ENCODE assay signal across 1 cellular context in the genomic region with DNA sequence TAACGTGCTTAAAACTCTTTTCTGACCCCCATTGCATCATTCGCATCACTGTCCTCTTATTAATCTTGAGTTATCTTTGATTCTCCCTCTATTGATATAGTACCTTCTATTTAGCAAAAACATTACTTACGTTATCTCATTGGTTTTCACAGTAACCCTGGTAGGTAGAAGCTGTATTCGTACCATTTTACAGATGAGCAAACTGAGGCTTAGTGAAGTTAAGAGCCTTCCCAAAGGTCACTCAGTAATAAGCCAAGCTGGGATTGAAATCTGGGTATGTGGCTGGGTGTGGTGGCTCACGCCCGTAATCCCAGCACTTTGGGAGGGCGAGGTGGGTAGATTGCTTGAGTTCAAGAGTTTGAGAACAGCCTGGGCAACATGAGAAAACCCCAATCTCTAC.
TF ChIP-seq lines count a peak whose summit lies in the region.

No MANE protein-coding gene starts in this region.

TF ChIP-seq in HEK293, 187 proteins besides CTCF, POLR2A, EP300 and RAD21 (continued from another document):
- TF ChIP-seq, protein P1, sequence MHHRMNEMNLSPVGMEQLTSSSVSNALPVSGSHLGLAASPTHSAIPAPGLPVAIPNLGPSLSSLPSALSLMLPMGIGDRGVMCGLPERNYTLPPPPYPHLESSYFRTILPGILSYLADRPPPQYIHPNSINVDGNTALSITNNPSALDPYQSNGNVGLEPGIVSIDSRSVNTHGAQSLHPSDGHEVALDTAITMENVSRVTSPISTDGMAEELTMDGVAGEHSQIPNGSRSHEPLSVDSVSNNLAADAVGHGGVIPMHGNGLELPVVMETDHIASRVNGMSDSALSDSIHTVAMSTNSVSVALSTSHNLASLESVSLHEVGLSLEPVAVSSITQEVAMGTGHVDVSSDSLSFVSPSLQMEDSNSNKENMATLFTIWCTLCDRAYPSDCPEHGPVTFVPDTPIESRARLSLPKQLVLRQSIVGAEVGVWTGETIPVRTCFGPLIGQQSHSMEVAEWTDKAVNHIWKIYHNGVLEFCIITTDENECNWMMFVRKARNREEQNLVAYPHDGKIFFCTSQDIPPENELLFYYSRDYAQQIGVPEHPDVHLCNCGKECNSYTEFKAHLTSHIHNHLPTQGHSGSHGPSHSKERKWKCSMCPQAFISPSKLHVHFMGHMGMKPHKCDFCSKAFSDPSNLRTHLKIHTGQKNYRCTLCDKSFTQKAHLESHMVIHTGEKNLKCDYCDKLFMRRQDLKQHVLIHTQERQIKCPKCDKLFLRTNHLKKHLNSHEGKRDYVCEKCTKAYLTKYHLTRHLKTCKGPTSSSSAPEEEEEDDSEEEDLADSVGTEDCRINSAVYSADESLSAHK (tag by site-specific recombination; IDR thresholded peaks at IDR 0.05), result peak; percentile 46; the same call in 1 of the 2 replicates
- TF ChIP-seq ZNF521 (tag by site-specific recombination; IDR thresholded peaks at IDR 0.05) (no peak), BCL11B (tag by site-specific recombination; IDR thresholded peaks at IDR 0.05; ENCODE audit: low read depth) (no peak), ZNF837 (tag by site-specific recombination; IDR thresholded peaks at IDR 0.05) (no peak), ZNF157 (tag by site-specific recombination; IDR thresholded peaks at IDR 0.05) (no peak), ZNF138 (tag by site-specific recombination; IDR thresholded peaks at IDR 0.05; ENCODE audit: borderline replicate concordance) (no peak), ZNF266 (tag by site-specific recombination; IDR thresholded peaks at IDR 0.05; ENCODE audit: low read depth) (no peak)
